11 cellular contexts compared by ENCODE assay signal in the genomic region with DNA sequence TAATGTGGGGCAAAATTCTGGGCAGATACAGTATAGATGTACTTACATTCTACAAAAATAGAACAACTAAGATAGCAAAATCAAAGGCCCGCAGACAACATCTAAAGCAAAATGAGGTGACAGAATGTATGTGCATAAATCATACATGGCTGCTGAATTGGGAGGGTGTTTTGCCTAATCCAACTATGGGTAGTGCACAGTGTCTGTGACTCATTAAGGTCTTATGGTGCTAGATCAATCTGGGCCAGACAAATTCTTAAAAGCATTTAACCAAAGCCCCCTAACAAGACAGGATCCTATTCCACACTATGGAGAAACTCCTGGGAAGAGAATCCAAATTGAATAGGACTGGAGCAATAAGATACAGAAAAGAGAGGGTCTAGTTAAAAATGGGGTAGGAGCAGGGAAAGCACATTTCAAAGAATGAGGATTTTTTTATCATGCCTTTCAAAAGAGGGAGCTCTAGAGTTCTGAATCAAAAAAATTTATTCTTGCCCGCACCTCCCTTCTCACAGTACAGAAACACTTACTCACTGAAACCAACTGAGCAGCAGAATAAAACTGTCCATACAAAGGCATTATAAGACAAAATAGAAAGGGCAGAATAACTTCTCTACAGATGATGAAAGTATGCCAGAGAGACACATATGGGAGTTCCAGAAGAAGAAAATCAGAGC.
DNase-seq lines count a peak whose midpoint lies in the region; ATAC-seq, FAIRE-seq and TF ChIP-seq lines count a peak whose summit lies in the region.
"Had no signal": no experiment of that assay in that cellular context is flagged by ENCODE, and none has a peak within 500 bp of the region (broad histone marks: within the 10 kb centered on the region; RNA-seq: fewer than 3 reads in every experiment).

No MANE protein-coding gene starts in this region.

- TF ChIP-seq CTCF in Loucy (conservative IDR thresholded peaks at IDR 0.05; ENCODE audit: low read length) (peak; percentile 62), GM12878 (IDR thresholded peaks at IDR 0.05 in 2 of 3, conservative IDR thresholded peaks at IDR 0.05 in 1 of 3; ENCODE audit: control insufficient read depth in 2 of 3, extremely low read depth in 1 of 3, insufficient read depth in 1 of 3, low read depth in 3 of 3, low read length in 3 of 3) (peak; percentile 11 to 33 (median 14); a peak in 3 of 6 replicates), osteoblast (IDR thresholded peaks at IDR 0.05; ENCODE audit: extremely low read depth, low read depth, low read length) (peak; percentile 50)

- no peaks in the 10 kb centered on the region for H3K4me1 ChIP-seq in Loucy (ENCODE audit: insufficient read depth, low read length, poor library complexity, severe bottlenecking)
- no peaks in the 10 kb centered on the region for H3K4me1 ChIP-seq in GM12878 (ENCODE audit: control insufficient read depth, insufficient read depth, low read length)
- H3K4me1 ChIP-seq in osteoblast (ENCODE audit: insufficient read depth, low read length): no peaks in the 10 kb centered on the region

- CTCF ChIA-PET in GM12878 (lab: Yijun Ruan, JAX): interaction anchor here (1.0 to 5.2 kb wide), 7 partner anchors 9 to 541 kb away, joined by 3 to 42 read pairs (median 4); no protein-coding TSS in a partner anchor

- no peak for FAIRE-seq in GM12878 (lab: Jason Lieb, UNC)

- TF ChIP-seq RAD21 in GM12878 (IDR thresholded peaks at IDR 0.05; ENCODE audit: insufficient read depth, low read depth, low read length): peak; percentile 35; the same call in 1 of the 2 replicates

- TF ChIP-seq POLR2A in GM12878 (IDR thresholded peaks at IDR 0.05; ENCODE audit: low read depth, low read length): no peak

- ATAC-seq in GM12878 (peak; percentile 51), GM18517 (IDR thresholded peaks at IDR 0.05; ENCODE audit: unreplicated experiment) (no peak), GM18909 (IDR thresholded peaks at IDR 0.05; ENCODE audit: poor library complexity, unreplicated experiment) (no peak)

- no peaks in the 10 kb centered on the region for H3K27me3 ChIP-seq in Loucy (ENCODE audit: insufficient read depth, low read length, poor library complexity, severe bottlenecking)
- no peaks in the 10 kb centered on the region for H3K27me3 ChIP-seq in GM12878 (replicated peaks in 1 of 2; ENCODE audit: control insufficient read depth in 2 of 2, insufficient read depth in 2 of 2, low read length in 1 of 2)
- no peaks in the 10 kb centered on the region for H3K27me3 ChIP-seq in osteoblast (ENCODE audit: insufficient read depth, low read length)
- H3K27me3 ChIP-seq: vagina had no signal

- POLR2A ChIA-PET in GM12878 (lab: Charles Lee): no interaction called here

- no peak for TF ChIP-seq EP300 in GM12878 (IDR thresholded peaks at IDR 0.05; ENCODE audit: borderline replicate concordance in 1 of 2, control insufficient read depth in 1 of 2, low read depth in 2 of 2, low read length in 2 of 2)

- in situ Hi-C loops in GM12878 (cut with MboI): no loop called here

- H3K27ac ChIP-seq in GM12878 (ENCODE audit: control insufficient read depth, insufficient read depth) (no peak overlapping the region), osteoblast (ENCODE audit: low read depth, low read length) (no peak overlapping the region)
- H3K27ac ChIP-seq: SK-N-MC, vagina had no signal

- 73% methylated on average over 2 of the region's 2 CpGs for WGBS in GM12878 (ENCODE audit: insufficient coverage, insufficient replicate concordance, low lambda C conversion rate, missing lambda C conversion rate)

- H3K9me3 ChIP-seq in Loucy (ENCODE audit: insufficient read depth, low read depth, low read length) (peaks cover 8% of the 10 kb centered on the region), GM12878 (replicated peaks; ENCODE audit: control insufficient read depth, insufficient read depth, low read length) (peaks cover 6% of the 10 kb centered on the region), osteoblast (ENCODE audit: low read depth, low read length) (no peaks in the 10 kb centered on the region)
- H3K9me3 ChIP-seq: vagina had no signal

- no peak overlapping the region for H3K4me3 ChIP-seq in Loucy (ENCODE audit: low read length, poor library complexity, severe bottlenecking)
- H3K4me3 ChIP-seq in GM12878: no peak overlapping the region
- no peak overlapping the region for H3K4me3 ChIP-seq in osteoblast (ENCODE audit: insufficient read depth, low read length)
- H3K4me3 ChIP-seq: SK-N-MC, vagina had no signal

- H3K9ac ChIP-seq in Loucy (ENCODE audit: low read depth, low read length, poor library complexity, severe bottlenecking) (no peak overlapping the region), GM12878 (ENCODE audit: control insufficient read depth, insufficient read depth, low read length) (no peak overlapping the region)

- no peaks in the 10 kb centered on the region for H3F3A ChIP-seq in Loucy (ENCODE audit: low read depth)

- H3K4me2 ChIP-seq in Loucy (ENCODE audit: low read depth, low read length, poor library complexity, severe bottlenecking) (no peak overlapping the region), GM12878 (ENCODE audit: control insufficient read depth, insufficient read depth) (no peak overlapping the region), osteoblast (ENCODE audit: insufficient read depth, low read length) (no peak overlapping the region)

- peak; percentile 31 for DNase-seq in GM03348 (ENCODE audit: low spot score)
- no peak for DNase-seq in GM12878 (ENCODE audit: low read depth, low spot score)
- peak; percentile 41 for DNase-seq in osteoblast (ENCODE audit: insufficient read length, low spot score, missing footprints)
- DNase-seq in central memory CD4-positive, alpha-beta T cell: no peak
- DNase-seq: activated T-cell treated with anti-CD3 and anti-CD28 coated beads, Interleukin-2, amount 50 U/mL, for 4 hours; stimulated activated CD4-positive, alpha-beta T cell treated with anti-CD3 and anti-CD28 coated beads, Interleukin-4, amount 100 ng/mL, for 4 hours had no signal

- intact Hi-C loops in GM12878 (cut with micrococcal nuclease; ENCODE audit: unreplicated experiment): no loop called here

- H3K9me2 ChIP-seq in Loucy (replicated peaks; ENCODE audit: low read depth, low read length): no peaks in the 10 kb centered on the region

- no peaks in the 10 kb centered on the region for H3K36me3 ChIP-seq in Loucy (ENCODE audit: insufficient read depth, low read length)
- no peaks in the 10 kb centered on the region for H3K36me3 ChIP-seq in GM12878 (ENCODE audit: control insufficient read depth in 2 of 2, insufficient read depth in 2 of 2, low read length in 1 of 2)
- no peaks in the 10 kb centered on the region for H3K36me3 ChIP-seq in osteoblast (ENCODE audit: insufficient read depth, low read length)
- H3K36me3 ChIP-seq: vagina had no signal

- no peaks in the 10 kb centered on the region for H3K79me2 ChIP-seq in Loucy (ENCODE audit: insufficient read depth, low read length)
- no peaks in the 10 kb centered on the region for H3K79me2 ChIP-seq in GM12878 (ENCODE audit: control insufficient read depth, insufficient read depth, low read length)
- no peaks in the 10 kb centered on the region for H3K79me2 ChIP-seq in osteoblast (ENCODE audit: insufficient read depth, low read length)

- SMC1A ChIA-PET in GM12878 (lab: Charles Lee; ENCODE audit: uncharacterized antibody, unreplicated experiment): interaction anchor here (0.8 to 1.4 kb wide), 7 partner anchors 10 to 551 kb away, joined by 3 to 4 read pairs (median 3); no protein-coding TSS in a partner anchor

- RAD21 ChIA-PET in GM12878 (lab: Charles Lee; ENCODE audit: unreplicated experiment): interaction anchor here (1.0 to 1.3 kb wide), 4 partner anchors 10 to 339 kb away, joined by 3 to 7 read pairs (median 4); no protein-coding TSS in a partner anchor

- H2AFZ ChIP-seq in Loucy (ENCODE audit: low read length) (no peak overlapping the region), GM12878 (ENCODE audit: control insufficient read depth, low read depth, low read length) (no peak overlapping the region), osteoblast (ENCODE audit: low read length) (no peak overlapping the region)

- BruUV-seq in GM12878 (replicated peaks; lab: Mats Ljungman, UMichigan): no TSS peak

- H4K20me1 ChIP-seq in Loucy (ENCODE audit: insufficient read depth, low read length, poor library complexity, severe bottlenecking): no peaks in the 10 kb centered on the region
- H4K20me1 ChIP-seq in GM12878 (ENCODE audit: control insufficient read depth, insufficient read depth): no peaks in the 10 kb centered on the region
- H4K20me1 ChIP-seq in osteoblast (ENCODE audit: insufficient read depth, low read length): no peaks in the 10 kb centered on the region

TF ChIP-seq in GM12878, 131 proteins besides CTCF, POLR2A, EP300 and RAD21:
- 0 out of 2 replicates have a peak, but pooled peaks have one; percentile 18 for TF ChIP-seq ZNF384 (IDR thresholded peaks at IDR 0.05; ENCODE audit: borderline replicate concordance, low read depth, low read length)
- no peak for TF ChIP-seq MTA3 (IDR thresholded peaks at IDR 0.05; ENCODE audit: borderline replicate concordance, low read length)

Comparison
In these comparisons a context has a peak if more than half of its experiments do, and no peak if none do; other contexts are left out.
1. DNase-seq: peak in GM03348 (single experiment) and osteoblast (single experiment); none in GM12878 (single experiment) and central memory CD4-positive, alpha-beta T cell (single experiment).
2. Peak in every context shown above with its lines, with median percentiles within 50 percentile points of each other: CTCF ChIP-seq.